ENCODE assay signal across 1 cellular context in the genomic region with DNA sequence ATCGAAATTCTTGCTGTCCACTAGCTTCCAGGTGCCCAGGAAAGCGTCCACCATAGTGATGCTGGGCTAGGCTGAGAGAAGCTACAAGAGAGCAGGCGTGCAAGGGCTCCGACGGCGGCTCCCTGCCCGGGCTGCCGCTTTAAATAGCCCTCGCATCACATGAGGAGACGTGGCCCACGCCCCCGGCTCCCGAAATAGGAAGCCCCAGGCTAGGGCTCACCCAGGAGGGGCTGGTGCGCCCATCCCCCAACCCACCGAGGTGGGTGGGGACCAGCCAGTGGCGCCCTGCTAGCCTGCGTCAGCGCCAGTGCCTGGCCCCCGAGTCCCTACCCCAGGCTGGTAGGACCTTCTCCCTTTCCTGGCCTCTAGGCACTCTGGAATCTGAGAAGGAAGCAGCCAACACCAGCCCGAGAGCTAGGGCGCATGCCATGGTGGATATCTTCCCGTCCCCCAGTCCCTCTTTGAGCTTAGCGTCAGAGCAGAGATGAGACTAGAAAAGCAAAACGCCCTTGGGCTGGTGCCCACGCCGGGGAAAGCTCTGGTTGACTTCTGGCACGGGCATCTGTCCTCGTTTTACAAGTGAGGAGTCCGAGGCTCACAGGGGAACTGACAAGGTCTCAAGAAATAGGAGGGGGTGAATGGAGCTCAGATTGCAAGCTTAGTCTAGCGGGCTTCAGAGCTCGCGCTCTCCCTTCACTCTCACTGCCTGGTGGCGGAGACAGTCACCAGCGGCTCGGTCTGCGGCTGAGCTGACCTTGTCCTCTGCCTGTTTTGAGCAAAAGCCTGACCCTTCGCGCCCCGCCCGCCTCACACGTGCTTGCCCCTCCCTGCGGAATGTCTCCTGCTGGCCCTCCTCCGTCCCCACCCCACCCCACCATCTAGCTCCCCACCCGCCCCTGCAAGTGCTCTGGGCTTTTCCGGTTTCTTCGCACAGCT.
TF ChIP-seq lines count a peak whose summit lies in the region.

TSS of gene FABP3 (minus strand) at position 116 of the 936 bp plus-strand sequence. CDS start at position 54, 62 bp downstream.

TF ChIP-seq in K562, 482 proteins besides CTCF, POLR2A, EP300 and RAD21 (continued from another document):
- 0 out of 2 replicates have a peak, but pooled peaks have one; percentile 29 for TF ChIP-seq ZNF592 (IDR thresholded peaks at IDR 0.05)
- no peak for TF ChIP-seq BRF2 (IDR thresholded peaks at IDR 0.05; ENCODE audit: borderline replicate concordance, insufficient read depth, insufficient read length)
